Comparison of ENCODE assay signal across 1 cellular context in the genomic region with DNA sequence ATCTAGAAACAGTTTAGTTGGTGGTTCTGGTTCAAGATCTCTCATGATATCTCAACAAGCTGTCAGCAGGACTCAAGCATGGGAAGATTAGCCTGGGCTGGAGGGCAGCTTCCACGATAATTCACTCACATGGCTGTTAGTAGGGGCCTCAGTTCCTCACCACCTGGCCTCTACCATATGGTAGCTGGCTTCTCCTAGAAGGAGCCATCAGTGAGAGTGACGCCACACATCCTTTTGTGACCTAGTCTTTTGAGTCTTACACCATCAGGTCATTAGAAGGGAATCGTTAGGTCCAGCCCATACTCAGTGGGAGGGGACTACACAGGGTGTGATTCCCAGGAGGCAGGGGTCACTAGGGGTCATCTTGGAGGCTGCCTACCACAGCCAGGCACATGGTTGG.
TF ChIP-seq lines count a peak whose summit lies in the region.

No MANE protein-coding gene starts in this region.

TF ChIP-seq in H1, 55 proteins besides CTCF, POLR2A, EP300 and RAD21 (continued from another document):
- TF ChIP-seq BCL11A (IDR thresholded peaks at IDR 0.05; ENCODE audit: low read depth in 2 of 2, low read length in 2 of 2) (no peak), YY1 (IDR thresholded peaks at IDR 0.05; ENCODE audit: low read depth, low read length) (no peak), TBP (IDR thresholded peaks at IDR 0.05; ENCODE audit: low read depth, low read length) (no peak), JUN (IDR thresholded peaks at IDR 0.05; ENCODE audit: low read depth, low read length) (no peak), PHF8 (conservative IDR thresholded peaks at IDR 0.05; ENCODE audit: low read depth, low read length) (no peak), KDM1A (IDR thresholded peaks at IDR 0.05; ENCODE audit: borderline replicate concordance, low read length) (no peak), EZH2 (IDR thresholded peaks at IDR 0.05; ENCODE audit: low read depth, low read length, severe bottlenecking) (no peak), RNF2 (IDR thresholded peaks at IDR 0.05; ENCODE audit: borderline replicate concordance, low read depth, low read length, missing control alignments, poor library complexity, severe bottlenecking) (no peak), POLR2AphosphoS5 (IDR thresholded peaks at IDR 0.05; ENCODE audit: low read depth, low read length) (no peak), ZNF274 (IDR thresholded peaks at IDR 0.05; ENCODE audit: borderline replicate concordance, extremely low read depth, low read length) (no peak), EGR1 (IDR thresholded peaks at IDR 0.05; ENCODE audit: borderline replicate concordance, low read depth, low read length) (no peak)
- TF ChIP-seq, protein P1, sequence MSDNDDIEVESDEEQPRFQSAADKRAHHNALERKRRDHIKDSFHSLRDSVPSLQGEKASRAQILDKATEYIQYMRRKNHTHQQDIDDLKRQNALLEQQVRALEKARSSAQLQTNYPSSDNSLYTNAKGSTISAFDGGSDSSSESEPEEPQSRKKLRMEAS (IDR thresholded peaks at IDR 0.05): no peak
- TF ChIP-seq, protein P2, sequence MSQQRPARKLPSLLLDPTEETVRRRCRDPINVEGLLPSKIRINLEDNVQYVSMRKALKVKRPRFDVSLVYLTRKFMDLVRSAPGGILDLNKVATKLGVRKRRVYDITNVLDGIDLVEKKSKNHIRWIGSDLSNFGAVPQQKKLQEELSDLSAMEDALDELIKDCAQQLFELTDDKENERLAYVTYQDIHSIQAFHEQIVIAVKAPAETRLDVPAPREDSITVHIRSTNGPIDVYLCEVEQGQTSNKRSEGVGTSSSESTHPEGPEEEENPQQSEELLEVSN (IDR thresholded peaks at IDR 0.05): no peak
- TF ChIP-seq, protein P3, sequence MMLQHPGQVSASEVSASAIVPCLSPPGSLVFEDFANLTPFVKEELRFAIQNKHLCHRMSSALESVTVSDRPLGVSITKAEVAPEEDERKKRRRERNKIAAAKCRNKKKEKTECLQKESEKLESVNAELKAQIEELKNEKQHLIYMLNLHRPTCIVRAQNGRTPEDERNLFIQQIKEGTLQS (IDR thresholded peaks at IDR 0.05; ENCODE audit: insufficient read depth, low read depth, low read length): no peak
